22 cellular contexts compared by ENCODE assay signal in genomic region chr16:50902457-50902856, GRCh38.
A peak's percentile ranks its signal among the peaks of the same experiment; 100 is the strongest.
DNase-seq lines count a peak whose midpoint lies in the region; ATAC-seq and TF ChIP-seq lines count a peak whose summit lies in the region.
"Had no signal": no experiment of that assay in that cellular context is flagged by ENCODE, and none has a peak within 500 bp of the region (broad histone marks: within the 10 kb centered on the region; RNA-seq: fewer than 3 reads in every experiment).

No MANE protein-coding gene starts in this region.

- H3K27me3 Mint-ChIP-seq in H9 (ENCODE audit: low read depth), result peaks cover 2% of the 10 kb centered on the region; the same call in 1 of the 2 replicates
- H3K27me3 Mint-ChIP-seq: activated B cell treated with CpG ODN at 0.5 μM for 24 hours had no signal

- H3K79me1 ChIP-seq in H9 (ENCODE audit: insufficient read depth, low read depth, low read length, poor library complexity, severe bottlenecking), result no peaks in the 10 kb centered on the region

- no peaks in the 10 kb centered on the region for H3K36me3 Mint-ChIP-seq in H9 (ENCODE audit: insufficient read depth in 1 of 3, low read depth in 3 of 3)
- H3K36me3 Mint-ChIP-seq: stimulated activated memory B cell treated with anti-CD40 and anti-IgM and Interleukin-4, amounts not matched to agents 10 μg/mL and 1 μg/mL and 100 μg/mL, for 72 hours had no signal

- H3K56ac ChIP-seq in H9 (ENCODE audit: insufficient read length, low read depth, low read length), result no peak overlapping the region

- no peak overlapping the region for H4K5ac ChIP-seq in H9 (ENCODE audit: insufficient read length, low read depth, low read length)

- H3K23me2 ChIP-seq in H9 (ENCODE audit: insufficient read length, low read depth, low read length, poor library complexity, severe bottlenecking), result no peaks in the 10 kb centered on the region

- no peak overlapping the region for H3K14ac ChIP-seq in H9 (ENCODE audit: insufficient read depth, low read length)

- no peak overlapping the region for H4K91ac ChIP-seq in H9 (ENCODE audit: insufficient read length, low read depth, low read length)

- H3K4me3 ChIP-seq in RWPE2 (ENCODE audit: severe bottlenecking), result no peak overlapping the region
- H3K4me3 ChIP-seq: colonic mucosa, smooth muscle cell had no signal

- H2BK15ac ChIP-seq in H9 (ENCODE audit: low read depth, low read length), result no peak overlapping the region

- H3K9ac ChIP-seq in H9 (ENCODE audit: extremely low read depth, insufficient read length, low read length), result no peak overlapping the region

- no peak overlapping the region for H2BK12ac ChIP-seq in H9 (ENCODE audit: insufficient read length, low read depth, low read length)

- no peak overlapping the region for H2AK5ac ChIP-seq in H9 (ENCODE audit: insufficient read length, low read length)

- peaks cover 0 to 2% of the 10 kb centered on the region in 2 experiments; a peak in 1 of 5 replicates for H3K9me3 Mint-ChIP-seq in H9
- H3K9me3 Mint-ChIP-seq: activated T-helper 1 cell treated with anti-CD3 and anti-CD28 coated beads, Interleukin-12 subunit alpha, Interleukin-12 subunit beta, Interleukin-2, Interleukin-4 antibody, amounts not matched to agents 30 ng/mL and 10 ng/mL and 1 ng/mL, durations not matched to agents 14 hours and 24 hours and 36 hours had no signal

- no peak overlapping the region for H2BK20ac ChIP-seq in H9 (ENCODE audit: low read depth, low read length, poor library complexity, severe bottlenecking)

- H3K36me3 ChIP-seq in RWPE2 (ENCODE audit: low read depth), result no peaks in the 10 kb centered on the region
- H3K36me3 ChIP-seq: colonic mucosa had no signal

- no CpG with 5 or more reads among the region's 1 CpG for WGBS in H9 (ENCODE audit: extremely low coverage, insufficient read length, low lambda C conversion rate)

- no peak overlapping the region for H2BK5ac ChIP-seq in H9 (ENCODE audit: insufficient read length, low read length)

- H3K23ac ChIP-seq in H9 (ENCODE audit: insufficient read length, low read depth, low read length), result no peak overlapping the region

- no peaks in the 10 kb centered on the region for H3K4me1 ChIP-seq in H9 (ENCODE audit: insufficient read depth, low read length)
- no peaks in the 10 kb centered on the region for H3K4me1 ChIP-seq in RWPE2 (ENCODE audit: insufficient read depth, poor library complexity, severe bottlenecking)
- H3K4me1 ChIP-seq: colonic mucosa had no signal

- peaks cover 6 to 13% of the 10 kb centered on the region in 2 experiments for H3K4me1 Mint-ChIP-seq in H9
- H3K4me1 Mint-ChIP-seq: activated B cell treated with CpG ODN at 0.5 μM for 24 hours; naive B cell; stimulated activated memory B cell treated with anti-CD40 and anti-IgM and Interleukin-4, amounts not matched to agents 10 μg/mL and 1 μg/mL and 100 μg/mL, for 72 hours had no signal

- H3K27ac ChIP-seq in H9 (ENCODE audit: insufficient read length, low read depth, low read length) (no peak overlapping the region), RWPE2 (ENCODE audit: poor library complexity, severe bottlenecking) (no peak overlapping the region)
- H3K27ac ChIP-seq: C4-2B, colonic mucosa had no signal

- H2AFZ ChIP-seq in H9 (ENCODE audit: low read length), result no peak overlapping the region

- no peak overlapping the region for H2BK120ac ChIP-seq in H9 (ENCODE audit: low read depth, low read length, poor library complexity, severe bottlenecking)

- H3K9me3 ChIP-seq in H9 (ENCODE audit: control insufficient read depth, low read depth, low read length), result no peaks in the 10 kb centered on the region
- no peaks in the 10 kb centered on the region for H3K9me3 ChIP-seq in RWPE2 (ENCODE audit: severe bottlenecking)
- H3K9me3 ChIP-seq: colonic mucosa had no signal

- H3K18ac ChIP-seq in H9 (ENCODE audit: insufficient read length, low read depth, low read length), result no peak overlapping the region

- DNase-seq in H9, result no peak
- DNase-seq in RWPE2 (ENCODE audit: low spot score), result no peak
- peak; percentile 58 for DNase-seq in globus pallidus (ENCODE audit: low spot score)
- DNase-seq in midbrain (lab: John Stamatoyannopoulos, UW), result peak; percentile 23
- DNase-seq: activated B cell treated with CpG ODN at 0.5 μM for 24 hours; activated naive CD4-positive, alpha-beta T cell treated with anti-CD3 and anti-CD28 coated beads, Interleukin-2, amount 50 U/mL, for 16 hours; colonic mucosa; EL; glutamatergic neuron; Karpas-422; naive B cell; NCI-H1092; NCI-H1930; NCI-H526 treated with DMSO at 0.1 percent for 48 hours; occipital lobe had no signal

- H3K27me3 ChIP-seq in H9 (ENCODE audit: insufficient read depth, low read length) (no peaks in the 10 kb centered on the region), RWPE2 (ENCODE audit: insufficient read depth, poor library complexity, severe bottlenecking) (no peaks in the 10 kb centered on the region)
- H3K27me3 ChIP-seq: colonic mucosa had no signal

- ATAC-seq in RWPE2 (ENCODE audit: low read depth) (0 out of 3 replicates have a peak, but pooled peaks have one; percentile 23), HG03095 (IDR thresholded peaks at IDR 0.05; ENCODE audit: unreplicated experiment) (no peak), GM21528 (IDR thresholded peaks at IDR 0.05; ENCODE audit: low FRiP score, unreplicated experiment) (no peak), GM19035 (IDR thresholded peaks at IDR 0.05; ENCODE audit: unreplicated experiment) (no peak)
- ATAC-seq: stimulated activated memory B cell treated with anti-CD40 and anti-IgM and Interleukin-4, amounts not matched to agents 10 μg/mL and 1 μg/mL and 100 μg/mL, for 72 hours had no signal

- no peaks in the 10 kb centered on the region for H4K20me1 ChIP-seq in H9 (ENCODE audit: control insufficient read depth, insufficient read depth, insufficient read length)

- no peak overlapping the region for H3T11ph ChIP-seq in H9 (ENCODE audit: low read length)

- no peaks in the 10 kb centered on the region for H3K79me2 ChIP-seq in H9 (ENCODE audit: insufficient read depth, low read length)

- H3K4ac ChIP-seq in H9 (ENCODE audit: low read depth, low read length), result no peak overlapping the region

- H3K27ac Mint-ChIP-seq in H9, result no peak overlapping the region
- H3K27ac Mint-ChIP-seq: activated B cell treated with CpG ODN at 0.5 μM for 24 hours; activated T-helper 1 cell treated with anti-CD3 and anti-CD28 coated beads, Interleukin-12 subunit alpha, Interleukin-12 subunit beta, Interleukin-2, Interleukin-4 antibody, amounts not matched to agents 30 ng/mL and 10 ng/mL and 1 ng/mL, durations not matched to agents 14 hours and 24 hours and 36 hours; naive B cell; stimulated activated memory B cell treated with anti-CD40 and anti-IgM and Interleukin-4, amounts not matched to agents 10 μg/mL and 1 μg/mL and 100 μg/mL, for 72 hours had no signal

- TF ChIP-seq CTCF in H9 (conservative IDR thresholded peaks at IDR 0.05) (peak; percentile 33; the same call in 2 of the 3 replicates), RWPE2 (IDR thresholded peaks at IDR 0.05; ENCODE audit: poor library complexity, severe bottlenecking) (no peak)

- H3K4me3 Mint-ChIP-seq in H9, result no peak overlapping the region
- H3K4me3 Mint-ChIP-seq: activated B cell treated with CpG ODN at 0.5 μM for 24 hours; activated T-helper 1 cell treated with anti-CD3 and anti-CD28 coated beads, Interleukin-12 subunit alpha, Interleukin-12 subunit beta, Interleukin-2, Interleukin-4 antibody, amounts not matched to agents 30 ng/mL and 10 ng/mL and 1 ng/mL, durations not matched to agents 14 hours and 24 hours and 36 hours; naive B cell; stimulated activated memory B cell treated with anti-CD40 and anti-IgM and Interleukin-4, amounts not matched to agents 10 μg/mL and 1 μg/mL and 100 μg/mL, for 72 hours had no signal

- H3K4me2 ChIP-seq in H9 (ENCODE audit: insufficient read depth, insufficient read length, low read length), result no peak overlapping the region
- H3K4me2 ChIP-seq: smooth muscle cell had no signal

- no peak overlapping the region for H4K8ac ChIP-seq in H9 (replicated peaks; ENCODE audit: insufficient read length, low read depth, low read length)

Comparison
In these comparisons a context has a peak if more than half of its experiments do, and no peak if none do; other contexts are left out.
1. DNase-seq: peak in globus pallidus (single experiment) and midbrain (single experiment); none in H9 (single experiment) and RWPE2 (single experiment).